Comparison of ENCODE assay signal across 11 cellular contexts in genomic region chr17:814371-814770, GRCh38. TPM values are rescaled to one million over a fixed set of nuclear protein-coding genes. Genes with fewer than 3 reads are reported as not detected.
DNase-seq lines count a peak whose midpoint lies in the region; ATAC-seq and TF ChIP-seq lines count a peak whose summit lies in the region.
"Had no signal": no experiment of that assay in that cellular context is flagged by ENCODE, and none has a peak within 500 bp of the region (broad histone marks: within the 10 kb centered on the region; RNA-seq: fewer than 3 reads in every experiment).

No MANE protein-coding gene starts in this region.

- no peaks in the 10 kb centered on the region for H3K27me3 ChIP-seq in WERI-Rb-1 (ENCODE audit: insufficient read depth, low read depth, severe bottlenecking)
- H3K27me3 ChIP-seq in mesenchymal stem cell (ENCODE audit: control insufficient read depth in 1 of 2, insufficient read depth in 1 of 2, low read length in 2 of 2): no peaks in the 10 kb centered on the region
- no peaks in the 10 kb centered on the region for H3K27me3 ChIP-seq in gastrocnemius medialis
- H3K27me3 ChIP-seq: BE2C had no signal

- H3K9me3 Mint-ChIP-seq in MCF 10A (ENCODE audit: unreplicated experiment): no peaks in the 10 kb centered on the region
- H3K9me3 Mint-ChIP-seq: CD4-positive, alpha-beta T cell had no signal

- H3K9me3 ChIP-seq in WERI-Rb-1 (ENCODE audit: severe bottlenecking) (no peaks in the 10 kb centered on the region), mesenchymal stem cell (ENCODE audit: control insufficient read depth, low read length) (no peaks in the 10 kb centered on the region), gastrocnemius medialis (no peaks in the 10 kb centered on the region)
- H3K9me3 ChIP-seq: BE2C, Caco-2 had no signal

- H3K27ac ChIP-seq in WERI-Rb-1 (peak overlapping the region; percentile 14), mesenchymal stem cell (ENCODE audit: low read length, poor library complexity, severe bottlenecking) (no peak overlapping the region), gastrocnemius medialis (peak overlapping the region; percentile 85 to 89 (median 86))
- H3K27ac ChIP-seq: C4-2B had no signal

- H2BK12ac ChIP-seq in mesenchymal stem cell (ENCODE audit: low read length in 2 of 2): no peak overlapping the region

- H3K27ac Mint-ChIP-seq in MCF 10A (ENCODE audit: low read depth, unreplicated experiment): no peak overlapping the region
- H3K27ac Mint-ChIP-seq: CD4-positive, alpha-beta T cell had no signal

- no peak overlapping the region for H3K14ac ChIP-seq in mesenchymal stem cell (ENCODE audit: low read length in 2 of 2)

- ATAC-seq in gastrocnemius medialis: peak; percentile 20 to 37

- no peak overlapping the region for H3K4me3 Mint-ChIP-seq in MCF 10A (ENCODE audit: unreplicated experiment)
- H3K4me3 Mint-ChIP-seq: CD4-positive, alpha-beta T cell; H9 had no signal

- peaks cover 24% of the 10 kb centered on the region for H3K79me1 ChIP-seq in mesenchymal stem cell (replicated peaks; ENCODE audit: low read length, poor library complexity, severe bottlenecking)

- H2BK15ac ChIP-seq in mesenchymal stem cell (ENCODE audit: low read depth, poor library complexity, severe bottlenecking): no peak overlapping the region

- H3K4me2 ChIP-seq in mesenchymal stem cell (ENCODE audit: low read length, poor library complexity, severe bottlenecking): no peak overlapping the region

- H3K36me3 ChIP-seq in WERI-Rb-1: peaks cover 65% of the 10 kb centered on the region
- H3K36me3 ChIP-seq in mesenchymal stem cell (ENCODE audit: control insufficient read depth in 1 of 2, insufficient read depth in 2 of 2, low read depth in 1 of 2, low read length in 2 of 2): peaks cover 12 to 65% of the 10 kb centered on the region in 2 experiments
- H3K36me3 ChIP-seq in gastrocnemius medialis: peaks cover 0 to 12% of the 10 kb centered on the region in 2 donors
- H3K36me3 ChIP-seq: BE2C had no signal

- no peak for TF ChIP-seq POLR2A in gastrocnemius medialis (IDR thresholded peaks at IDR 0.05)

- in situ Hi-C loops in gastrocnemius medialis (cut with MboI; ENCODE audit: low sequenced_read_pairs in 4 of 4): no loop called here

- H3K18ac ChIP-seq in mesenchymal stem cell (ENCODE audit: low read depth in 1 of 2, low read length in 2 of 2): no peak overlapping the region

- DNase-seq in WERI-Rb-1: no peak
- DNase-seq in mesenchymal stem cell: no peak
- no peak for DNase-seq in gastrocnemius medialis
- DNase-seq in head of caudate nucleus: no peak
- DNase-seq in dedifferentiated amniotic fluid mesenchymal stem cell (ENCODE audit: extremely low spot score): no peak
- DNase-seq in MCF 10A (ENCODE audit: unreplicated experiment): no peak
- DNase-seq: BE2C; Caco-2; CD4-positive, alpha-beta T cell; H9 had no signal

- H3K9ac ChIP-seq in mesenchymal stem cell (ENCODE audit: low read length): no peak overlapping the region

- TF ChIP-seq CTCF in WERI-Rb-1 (IDR thresholded peaks at IDR 0.05; ENCODE audit: low read depth, low read length) (no peak), gastrocnemius medialis (IDR thresholded peaks at IDR 0.05 in 4 of 5, conservative IDR thresholded peaks at IDR 0.05 in 1 of 5) (no peak), MCF 10A (IDR thresholded peaks at IDR 0.05; ENCODE audit: unreplicated experiment) (no peak)

- peaks cover 37% of the 10 kb centered on the region for H3K36me3 Mint-ChIP-seq in MCF 10A (ENCODE audit: insufficient read depth, unreplicated experiment)

- H3K23ac ChIP-seq in mesenchymal stem cell (ENCODE audit: low read length in 2 of 2): no peak overlapping the region

- H3K27me3 Mint-ChIP-seq in MCF 10A (ENCODE audit: insufficient read depth, unreplicated experiment): no peaks in the 10 kb centered on the region
- H3K27me3 Mint-ChIP-seq: CD4-positive, alpha-beta T cell had no signal

- no peak overlapping the region for H4K8ac ChIP-seq in mesenchymal stem cell (ENCODE audit: low read length)

- CTCF ChIA-PET in MCF 10A (lab: Yijun Ruan, JAX): interaction anchor here (1.1 to 1.5 kb wide), 2 partner anchors 167 to 182 kb away, joined by 3 read pairs; partner anchors contain the start of gene TIMM22

- H3K4me3 ChIP-seq in WERI-Rb-1 (ENCODE audit: low read depth, low read length): no peak overlapping the region
- no peak overlapping the region for H3K4me3 ChIP-seq in mesenchymal stem cell (ENCODE audit: insufficient read depth in 1 of 2, low read depth in 1 of 2, low read length in 2 of 2)
- no peak overlapping the region for H3K4me3 ChIP-seq in gastrocnemius medialis

- no peak overlapping the region for H2BK5ac ChIP-seq in mesenchymal stem cell (ENCODE audit: low read depth, low read length, poor library complexity, severe bottlenecking)

- H3K4ac ChIP-seq in mesenchymal stem cell (ENCODE audit: low read depth in 1 of 2, low read length in 2 of 2): no peak overlapping the region

- no peaks in the 10 kb centered on the region for H3K4me1 Mint-ChIP-seq in MCF 10A (ENCODE audit: insufficient read depth, unreplicated experiment)
- H3K4me1 Mint-ChIP-seq: H9 had no signal

- POLR2A ChIA-PET in MCF 10A (lab: Yijun Ruan, JAX): interaction anchor here (1.0 kb wide), 1 partner anchor 33 kb away, joined by 4 read pairs; the partner anchor contains the start of genes GLOD4 and MRM3

- H3K4me1 ChIP-seq in mesenchymal stem cell (ENCODE audit: control insufficient read depth, insufficient read depth, low read depth, low read length) (peaks cover 13% of the 10 kb centered on the region), gastrocnemius medialis (peaks cover 5 to 9% of the 10 kb centered on the region in 2 donors)
- H3K4me1 ChIP-seq: BE2C, Caco-2 had no signal

- H2BK120ac ChIP-seq in mesenchymal stem cell (ENCODE audit: low read depth, low read length): peak overlapping the region; percentile 39

- 97% methylated on average over 20 of the region's 20 CpGs for WGBS in mesenchymal stem cell

- intact Hi-C loops in gastrocnemius medialis (cut with DNase I; ENCODE audit: low total_unique reads): loop anchor here (5.0 kb wide), 1 partner anchor 88 kb away; no protein-coding TSS in a partner anchor
- intact Hi-C loops in head of caudate nucleus (cut with DNase I): no loop called here
- intact Hi-C loops in MCF 10A (cut with micrococcal nuclease): no loop called here

- no TSS peak for BruUV-seq in MCF 10A (replicated peaks; lab: Mats Ljungman, UMichigan)

- H4K91ac ChIP-seq in mesenchymal stem cell (ENCODE audit: low read length): no peak overlapping the region

- H2AFZ ChIP-seq in mesenchymal stem cell (ENCODE audit: low read depth, low read length): no peak overlapping the region

- H2AK5ac ChIP-seq in mesenchymal stem cell (ENCODE audit: low read length, severe bottlenecking): no peak overlapping the region

RNA-seq across cellular contexts. Expression of gene MRM3, which starts 32.2 kb away (rescaled TPM):
- 6.9 TPM for polyA plus RNA-seq in mesenchymal stem cell (2013, experiment 1 of 2)
- 6.6 TPM for polyA plus RNA-seq in mesenchymal stem cell (2013, experiment 2 of 2)
- total RNA-seq in gastrocnemius medialis: 10 to 100 TPM; 24.2 to 58.2 (median 33.0) TPM
- 19.4 and 25.1 TPM in 2 replicates for total RNA-seq in MCF 10A (2022)

RNA-seq across cellular contexts. Expression of gene GLOD4, which starts 32.3 kb away (rescaled TPM):
- 35.2 TPM for polyA plus RNA-seq in mesenchymal stem cell (2013, experiment 1 of 2)
- 34.5 TPM for polyA plus RNA-seq in mesenchymal stem cell (2013, experiment 2 of 2)
- total RNA-seq in gastrocnemius medialis (10 to 100 TPM; 17.6 to 38.1 (median 22.8) TPM), MCF 10A (2022) (59.0 and 62.6 TPM in 2 replicates)
